Comparison of ENCODE assay signal across 12 cellular contexts in genomic region chr5:31361234-31361633, GRCh38.
DNase-seq lines count a peak whose midpoint lies in the region; ATAC-seq and TF ChIP-seq lines count a peak whose summit lies in the region.
"Had no signal": no experiment of that assay in that cellular context is flagged by ENCODE, and none has a peak within 500 bp of the region (broad histone marks: within the 10 kb centered on the region; RNA-seq: fewer than 3 reads in every experiment).

No MANE protein-coding gene starts in this region.

- H3K4me3 ChIP-seq in PC-3 (ENCODE audit: low read length), result no peak overlapping the region

- H3K27ac Mint-ChIP-seq in WTC11, result no peak overlapping the region

- intact Hi-C loops in PC-3 (cut with micrococcal nuclease), result no loop called here

- H3K27ac ChIP-seq in PC-3 (ENCODE audit: low read length), result no peak overlapping the region

- peaks cover 18% of the 10 kb centered on the region for H3K4me1 Mint-ChIP-seq in WTC11

- DNase-seq in ELR (ENCODE audit: low read depth) (peak; percentile 88), PC-3 (peak; percentile 48), fibroblast of gingiva (ENCODE audit: low read depth) (peak; percentile 21), renal cortical epithelial cell (ENCODE audit: low read depth) (peak; percentile 72), WTC11 (ENCODE audit: low spot score) (no peak)
- no peak for DNase-seq in activated CD4-positive, alpha-beta T cell treated with anti-CD3 and anti-CD28 coated beads, Interleukin-2, amount 50 U/mL, for 48 hours
- DNase-seq in activated CD4-positive, alpha-beta T cell treated with anti-CD3 and anti-CD28 coated beads for 4 hours, result no peak
- DNase-seq: effector CD4-positive, alpha-beta T cell; NCI-H1092 treated with DMSO at 0.1 percent for 48 hours; NCI-H510A; retina; substantia nigra had no signal

- POLR2A ChIA-PET in PC-3 (lab: Charles Lee; ENCODE audit: unreplicated experiment) (no interaction called here), WTC11 (lab: Charles Lee) (no interaction called here)

- H3K9ac ChIP-seq in PC-3 (ENCODE audit: low read length), result no peak overlapping the region

- no peaks in the 10 kb centered on the region for H3K27me3 Mint-ChIP-seq in WTC11 (ENCODE audit: low read depth)

- TF ChIP-seq CTCF in PC-3 (conservative IDR thresholded peaks at IDR 0.05; ENCODE audit: low read depth, low read length), result no peak
- TF ChIP-seq CTCF in WTC11 (IDR thresholded peaks at IDR 0.05), result no peak

- peaks cover 6% of the 10 kb centered on the region for H3K36me3 Mint-ChIP-seq in WTC11

- BruUV-seq in PC-3 (replicated peaks; lab: Mats Ljungman, UMichigan), result no TSS peak

- no peaks in the 10 kb centered on the region for H4K20me1 ChIP-seq in PC-3 (ENCODE audit: low read length)

- no peak overlapping the region for H3K4me3 Mint-ChIP-seq in WTC11

- no peaks in the 10 kb centered on the region for H3K9me2 ChIP-seq in PC-3 (replicated peaks; ENCODE audit: low read length)

- no peaks in the 10 kb centered on the region for H3K79me2 ChIP-seq in PC-3 (ENCODE audit: low read length)

- H3K27me3 ChIP-seq in PC-3 (ENCODE audit: low read length), result no peaks in the 10 kb centered on the region

- peaks cover 22% of the 10 kb centered on the region for H3K9me3 Mint-ChIP-seq in WTC11

- H3K36me3 ChIP-seq in PC-3 (ENCODE audit: low read depth, low read length), result no peaks in the 10 kb centered on the region

- H2AFZ ChIP-seq in PC-3 (ENCODE audit: low read length), result no peak overlapping the region

- no peaks in the 10 kb centered on the region for H3F3A ChIP-seq in PC-3 (ENCODE audit: low read length, unreplicated experiment)

- no peak overlapping the region for H3K4me2 ChIP-seq in PC-3 (ENCODE audit: low read length)

- no peaks in the 10 kb centered on the region for H3K4me1 ChIP-seq in PC-3 (ENCODE audit: insufficient read depth, low read length)

- ATAC-seq in PC-3 (no peak; the same call in 1 of the 2 replicates), WTC11 (no peak)

- CTCF ChIA-PET in PC-3 (lab: Charles Lee), result no interaction called here
- CTCF ChIA-PET in WTC11 (lab: Charles Lee), result interaction anchor here (0.6 kb wide), 1 partner anchor 618 kb away, joined by 3 read pairs; no protein-coding TSS in a partner anchor

- no peaks in the 10 kb centered on the region for H3K9me3 ChIP-seq in PC-3 (ENCODE audit: low read length)

TF ChIP-seq in WTC11, 78 proteins besides CTCF, POLR2A, EP300 and RAD21:
- no peak for TF ChIP-seq NR1H2 (CRISPR knock-in tag; IDR thresholded peaks at IDR 0.05)
- no peak for TF ChIP-seq PRRX2 (CRISPR knock-in tag; IDR thresholded peaks at IDR 0.05)
- TF ChIP-seq, protein P1, sequence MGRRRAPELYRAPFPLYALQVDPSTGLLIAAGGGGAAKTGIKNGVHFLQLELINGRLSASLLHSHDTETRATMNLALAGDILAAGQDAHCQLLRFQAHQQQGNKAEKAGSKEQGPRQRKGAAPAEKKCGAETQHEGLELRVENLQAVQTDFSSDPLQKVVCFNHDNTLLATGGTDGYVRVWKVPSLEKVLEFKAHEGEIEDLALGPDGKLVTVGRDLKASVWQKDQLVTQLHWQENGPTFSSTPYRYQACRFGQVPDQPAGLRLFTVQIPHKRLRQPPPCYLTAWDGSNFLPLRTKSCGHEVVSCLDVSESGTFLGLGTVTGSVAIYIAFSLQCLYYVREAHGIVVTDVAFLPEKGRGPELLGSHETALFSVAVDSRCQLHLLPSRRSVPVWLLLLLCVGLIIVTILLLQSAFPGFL (CRISPR knock-in tag; IDR thresholded peaks at IDR 0.05; ENCODE audit: borderline replicate concordance), result no peak
- TF ChIP-seq ATF2 (CRISPR knock-in tag; IDR thresholded peaks at IDR 0.05; ENCODE audit: borderline replicate concordance, low read depth), result no peak
- no peak for TF ChIP-seq E2F1 (CRISPR knock-in tag; IDR thresholded peaks at IDR 0.05)
- no peak for TF ChIP-seq GTF2I (CRISPR knock-in tag; conservative IDR thresholded peaks at IDR 0.05)
- no peak for TF ChIP-seq TCF7 (CRISPR knock-in tag; IDR thresholded peaks at IDR 0.05; ENCODE audit: low read depth)

Comparison
In these comparisons a context has a peak if more than half of its experiments do, and no peak if none do; other contexts are left out.
1. DNase-seq: peak in ELR (single experiment), PC-3 (single experiment), fibroblast of gingiva (single experiment) and renal cortical epithelial cell (single experiment); none in WTC11 (single experiment), activated CD4-positive, alpha-beta T cell treated with anti-CD3 and anti-CD28 coated beads, Interleukin-2, amount 50 U/mL, for 48 hours (0 of 2) and activated CD4-positive, alpha-beta T cell treated with anti-CD3 and anti-CD28 coated beads for 4 hours (0 of 2).